Comparison of ENCODE assay signal across 8 cellular contexts in genomic region chr14:23351681-23352505, GRCh38. TPM values are rescaled to one million over a fixed set of nuclear protein-coding genes. Genes with fewer than 3 reads are reported as not detected.
DNase-seq lines count a peak whose midpoint lies in the region; ATAC-seq and TF ChIP-seq lines count a peak whose summit lies in the region.

No MANE protein-coding gene starts in this region.

- no peaks in the 10 kb centered on the region for H3K9me2 ChIP-seq in Loucy (replicated peaks; ENCODE audit: low read depth, low read length)

- TF ChIP-seq CTCF in AG09309 (IDR thresholded peaks at IDR 0.05; ENCODE audit: control insufficient read depth, insufficient read depth, low read depth, low read length, missing control alignments) (no peak), Loucy (conservative IDR thresholded peaks at IDR 0.05; ENCODE audit: low read length) (no peak), coronary artery (IDR thresholded peaks at IDR 0.05) (no peak), lower lobe of right lung (IDR thresholded peaks at IDR 0.05) (no peak), tibial nerve (IDR thresholded peaks at IDR 0.05) (no peak)

- H3K4me1 ChIP-seq in Loucy (ENCODE audit: insufficient read depth, low read length, poor library complexity, severe bottlenecking) (no peaks in the 10 kb centered on the region), lower lobe of right lung (peaks cover 18% of the 10 kb centered on the region), tibial nerve (peaks cover 0 to 26% (median 17%) of the 10 kb centered on the region in 4 donors)

- ATAC-seq in lower lobe of right lung (peak; percentile 34 to 50), GM18909 (IDR thresholded peaks at IDR 0.05; ENCODE audit: poor library complexity, unreplicated experiment) (no peak)

- TF ChIP-seq POLR2A in tibial nerve (IDR thresholded peaks at IDR 0.05), result no peak

- peak overlapping the region; percentile 71 for H3K4me2 ChIP-seq in Loucy (ENCODE audit: low read depth, low read length, poor library complexity, severe bottlenecking)

- 13 to 14% methylated on average over 25 of the region's 61 CpGs for WGBS in tibial nerve, 2 donors

- no peaks in the 10 kb centered on the region for H3K36me3 ChIP-seq in Loucy (ENCODE audit: insufficient read depth, low read length)
- peaks cover under 1% of the 10 kb centered on the region for H3K36me3 ChIP-seq in lower lobe of right lung
- peaks cover 0 to 33% (median 0%) of the 10 kb centered on the region in 3 donors for H3K36me3 ChIP-seq in tibial nerve

- H3K27me3 ChIP-seq in Loucy (ENCODE audit: insufficient read depth, low read length, poor library complexity, severe bottlenecking), result peaks cover 17% of the 10 kb centered on the region
- peaks cover 23% of the 10 kb centered on the region for H3K27me3 ChIP-seq in lower lobe of right lung (ENCODE audit: low read depth)
- peaks cover 0 to 4% of the 10 kb centered on the region in 2 donors for H3K27me3 ChIP-seq in tibial nerve

- H3K9me3 ChIP-seq in Loucy (ENCODE audit: insufficient read depth, low read depth, low read length) (no peaks in the 10 kb centered on the region), lower lobe of right lung (no peaks in the 10 kb centered on the region), tibial nerve (no peaks in the 10 kb centered on the region)

- H3K79me2 ChIP-seq in Loucy (ENCODE audit: insufficient read depth, low read length), result no peaks in the 10 kb centered on the region

- H3K27ac ChIP-seq in coronary artery (peak overlapping the region; percentile 50 to 84), lower lobe of right lung (no peak overlapping the region), tibial nerve (peak overlapping the region; percentile 1 to 89 (median 82))

- TF ChIP-seq EP300 in tibial nerve (IDR thresholded peaks at IDR 0.05), result no peak

- H3K4me3 ChIP-seq in AG09309 (ENCODE audit: control insufficient read depth, low read depth, low read length) (peak overlapping the region; percentile 84), Loucy (ENCODE audit: low read length, poor library complexity, severe bottlenecking) (peak overlapping the region; percentile 73), coronary artery (peak overlapping the region; percentile 91), lower lobe of right lung (peak overlapping the region; percentile 74), tibial nerve (peak overlapping the region; percentile 37 to 76 (median 65))

- DNase-seq in AG09309 (ENCODE audit: low read depth) (no peak), coronary artery (ENCODE audit: low spot score) (peak; percentile 72), lower lobe of right lung (no peak), tibial nerve (ENCODE audit: low spot score in 2 of 2) (no peak), NCI-H345 treated with DMSO at 0.1 percent for 48 hours (lab: John Stamatoyannopoulos, UW; ENCODE audit: unreplicated experiment) (no peak), NOMO-1 treated with DMSO at 0.1 percent for 48 hours (lab: John Stamatoyannopoulos, UW; ENCODE audit: unreplicated experiment) (no peak)

- H3F3A ChIP-seq in Loucy (ENCODE audit: low read depth), result no peaks in the 10 kb centered on the region

- peak overlapping the region; percentile 77; the same call in 1 of the 2 replicates for H2AFZ ChIP-seq in Loucy (ENCODE audit: low read length)

- intact Hi-C loops in lower lobe of right lung (cut with DNase I), result no loop called here

- no peaks in the 10 kb centered on the region for H4K20me1 ChIP-seq in Loucy (ENCODE audit: insufficient read depth, low read length, poor library complexity, severe bottlenecking)

- H3K9ac ChIP-seq in Loucy (ENCODE audit: low read depth, low read length, poor library complexity, severe bottlenecking), result peak overlapping the region; percentile 47

RNA-seq across cellular contexts. Expression of gene SLC22A17, which starts 0.8 kb away (rescaled TPM):
- 10.6 TPM for total RNA-seq in lower lobe of right lung
- total RNA-seq in tibial nerve, result 10 to 100 TPM; 55.9 to 91.0 (median 58.3) TPM

RNA-seq across cellular contexts. Expression of gene EFS, which starts 13.1 kb away (rescaled TPM):
- total RNA-seq in lower lobe of right lung (11.5 TPM), tibial nerve (10 to 100 TPM; 31.4 to 38.2 (median 34.2) TPM)

RNA-seq across cellular contexts. Expression of gene IL25, which starts 20.7 kb away (rescaled TPM):
- total RNA-seq in lower lobe of right lung, result not detected
- not detected for total RNA-seq in tibial nerve

RNA-seq across cellular contexts. Expression of gene CMTM5, which starts 25.0 kb away (rescaled TPM):
- 1.4 TPM for total RNA-seq in lower lobe of right lung
- 10 to 100 TPM; 10.8 to 31.5 (median 18.3) TPM for total RNA-seq in tibial nerve

RNA-seq across cellular contexts. Expression of gene PABPN1, which starts 30.6 kb away (rescaled TPM):
- total RNA-seq in lower lobe of right lung (122 TPM), tibial nerve (10 to 100 TPM; 52.1 to 80.8 (median 64.5) TPM)
